1 cellular context compared by ENCODE assay signal in the genomic region with DNA sequence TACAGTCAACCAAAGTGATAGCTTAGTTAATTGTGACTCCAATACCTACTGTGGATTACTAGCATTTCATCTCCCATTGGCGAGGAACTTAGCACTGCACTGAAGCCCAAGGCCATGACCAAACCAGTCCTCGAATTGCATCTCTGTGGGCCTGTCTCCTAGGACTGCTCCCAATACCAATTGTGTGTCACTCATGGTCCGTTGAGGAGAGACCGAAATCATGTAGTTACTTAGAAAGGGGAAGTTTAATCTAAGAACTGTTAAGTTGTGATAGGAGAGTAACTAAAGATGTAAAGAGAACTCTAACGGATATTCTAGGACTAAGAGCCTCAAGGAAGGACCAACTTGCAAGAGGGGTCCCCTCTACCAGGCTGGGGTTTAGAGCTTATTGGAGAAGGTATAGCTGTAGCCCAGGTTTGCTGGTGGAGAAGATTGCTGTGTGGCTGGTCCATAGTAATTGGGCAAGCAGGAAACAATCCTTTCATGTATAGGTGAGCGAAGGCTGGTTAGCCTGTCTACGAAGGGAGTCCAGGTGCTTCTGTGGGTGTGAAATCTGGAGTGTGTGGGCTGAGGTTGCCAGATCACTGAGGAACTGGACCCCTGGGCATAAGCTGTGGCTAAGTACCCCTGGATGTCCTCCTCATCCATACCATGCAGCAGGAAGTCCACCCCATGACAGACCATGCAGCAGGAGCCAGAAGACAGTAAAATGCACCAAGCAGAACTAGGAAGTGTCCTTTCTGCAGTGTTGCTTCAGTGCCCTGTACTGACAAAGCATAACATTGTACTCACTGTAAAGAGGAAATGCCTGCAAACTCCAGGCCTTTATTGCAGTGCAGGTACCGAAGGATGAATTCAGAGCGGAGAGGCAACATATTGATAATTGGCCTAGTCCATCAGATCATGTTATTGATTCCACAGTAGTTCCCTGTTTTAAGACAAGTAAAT.
TF ChIP-seq lines count a peak whose summit lies in the region.

No MANE protein-coding gene starts in this region.

TF ChIP-seq in GM12878, 131 proteins besides CTCF, POLR2A, EP300 and RAD21 (continued from another document):
- TF ChIP-seq SPI1 (IDR thresholded peaks at IDR 0.05; ENCODE audit: borderline replicate concordance, insufficient read depth, low read depth, low read length): peak; percentile 32; the same call in 1 of the 2 replicates
- TF ChIP-seq SP1 (IDR thresholded peaks at IDR 0.05; ENCODE audit: low read depth, low read length): no peak
